ENCODE assay signal across 8 cellular contexts in the genomic region with DNA sequence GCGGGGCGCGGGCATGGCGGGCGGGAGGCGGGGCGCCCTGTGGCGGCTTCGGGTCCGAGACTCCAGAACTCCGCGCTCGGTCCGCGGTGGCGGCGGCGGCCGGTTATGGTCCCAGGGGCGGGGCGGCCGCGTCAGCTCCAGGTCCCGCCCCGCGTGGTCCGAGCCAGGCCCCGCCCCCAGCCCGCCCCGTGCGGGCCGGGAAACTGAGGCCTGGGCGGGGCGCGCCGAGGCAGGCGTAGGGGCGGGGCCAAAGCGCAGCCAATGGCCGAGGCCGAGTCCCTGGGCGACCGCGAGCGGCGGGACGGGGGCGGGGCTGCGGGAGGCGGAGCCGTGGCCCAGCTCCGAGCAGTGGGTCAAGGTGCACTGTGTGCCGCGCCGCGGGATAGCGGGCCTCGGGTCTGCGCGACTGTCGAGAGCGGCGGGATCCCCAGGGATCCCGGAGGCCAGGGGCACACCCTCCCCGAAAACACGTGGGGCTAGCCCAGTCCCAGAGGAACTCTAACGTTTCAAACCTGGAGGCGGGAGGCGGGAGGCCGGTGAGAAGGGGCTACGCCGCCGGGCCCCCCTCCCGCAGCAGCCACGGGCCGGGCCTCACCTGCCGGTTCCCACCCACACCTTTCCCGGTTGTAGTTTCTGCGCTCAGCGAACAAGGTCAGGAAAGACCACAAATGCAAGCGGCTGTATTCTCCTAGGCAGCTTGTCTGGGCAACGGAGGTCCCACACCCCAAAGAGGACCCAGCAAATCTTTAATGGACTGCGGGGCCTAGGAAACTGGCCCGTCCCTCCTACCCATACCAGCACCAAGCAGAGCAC. TPM values are rescaled to one million over a fixed set of nuclear protein-coding genes. Genes with fewer than 3 reads are reported as not detected.
A peak's percentile ranks its signal among the peaks of the same experiment; 100 is the strongest.
DNase-seq lines count a peak whose midpoint lies in the region; ATAC-seq and TF ChIP-seq lines count a peak whose summit lies in the region.

A gene (minus strand): TSS at position 78 of the 813 bp plus-strand sequence. CDS start 63 bp downstream, at position 15.

- no peaks in the 10 kb centered on the region for H3K27me3 Mint-ChIP-seq in type B pancreatic cell

- ATAC-seq in HG02610 (IDR thresholded peaks at IDR 0.05; ENCODE audit: unreplicated experiment): peak; percentile 63
- peak; percentile 87 to 94 (median 90) for ATAC-seq in heart right ventricle

- H3K36me3 ChIP-seq in adrenal gland (replicated peaks in 1 of 2) (peaks cover 0 to 5% of the 10 kb centered on the region in 2 donors), heart right ventricle (peaks cover 0 to 11% (median 0%) of the 10 kb centered on the region in 9 donors)

- H3K4me3 ChIP-seq in adrenal gland (peak within 1 kb of the TSS; percentile 31 to 94 (median 82)), heart right ventricle (peak within 1 kb of the TSS; percentile 66 to 96 (median 89))

- no peaks in the 10 kb centered on the region for H3K27me3 ChIP-seq in adrenal gland
- H3K27me3 ChIP-seq in heart right ventricle: no peaks in the 10 kb centered on the region

- TF ChIP-seq POLR2A in GM10847 (IDR thresholded peaks at IDR 0.05; ENCODE audit: extremely low read depth, insufficient read length) (peak; percentile 6), adrenal gland (IDR thresholded peaks at IDR 0.05) (peak in 1 of 2 donors; percentile 76)

- 1 to 2% (median 1%) methylated on average over 6 to 84 of the region's 84 CpGs for WGBS in adrenal gland, 4 donors
- 0 to 1% methylated on average over 46 to 79 of the region's 84 CpGs for WGBS in heart right ventricle, 2 donors

- peaks cover 24 to 33% of the 10 kb centered on the region in 2 donors for H3K4me1 ChIP-seq in adrenal gland (replicated peaks in 1 of 2)
- peaks cover 16 to 51% (median 37%) of the 10 kb centered on the region in 9 donors for H3K4me1 ChIP-seq in heart right ventricle

- H3K27ac Mint-ChIP-seq in type B pancreatic cell: peak within 1 kb of the TSS; percentile 96

- peak within 1 kb of the TSS; percentile 90 for H3K4me3 Mint-ChIP-seq in type B pancreatic cell

- TF ChIP-seq CTCF in adrenal gland (IDR thresholded peaks at IDR 0.05) (no peak), heart right ventricle (IDR thresholded peaks at IDR 0.05) (no peak), type B pancreatic cell (conservative IDR thresholded peaks at IDR 0.05) (no peak)

- H3K27ac ChIP-seq in adrenal gland (peak within 1 kb of the TSS; percentile 52 to 97 (median 85)), heart right ventricle (peak within 1 kb of the TSS; percentile 77 to 93 (median 88))

- DNase-seq in NCI-H1092 treated with DMSO at 0.1 percent for 48 hours (lab: John Stamatoyannopoulos, UW) (peak; percentile 56), adrenal gland (peak; percentile 91 to 97 (median 94)), heart right ventricle (peak; percentile 90 to 95), posterior vena cava (ENCODE audit: low spot score) (peak; percentile 96), type B pancreatic cell (ENCODE audit: extremely low spot score, unreplicated experiment) (peak; percentile 94)

- intact Hi-C loops in T-helper 1 cell treated with Interleukin-12 subunit alpha and Interleukin-12 subunit beta and Interleukin-4 antibody, amounts not matched to agents 30 ng/mL and 1 ng/mL, for 36 hours (cut with micrococcal nuclease): loop anchor here (1.0 to 2.0 kb wide), 8 partner anchors 35 to 451 kb away; a partner anchor contains a TSS
- intact Hi-C loops in adrenal gland (cut with DNase I) (no loop called here), heart right ventricle (cut with DNase I) (loop anchor here in 3 of 10 donors (1.0 to 5.0 kb wide), 4 partner anchors 113 to 300 kb away; a partner anchor contains a TSS), posterior vena cava (cut with DNase I) (loop anchor here in 1 of 2 donors (5.0 kb wide), 1 partner anchor 1187 kb away; no protein-coding TSS in a partner anchor)

- peaks cover 12% of the 10 kb centered on the region for H3K4me1 Mint-ChIP-seq in type B pancreatic cell (ENCODE audit: unreplicated experiment)

- no peaks in the 10 kb centered on the region for H3K36me3 Mint-ChIP-seq in type B pancreatic cell

- H3K9me3 Mint-ChIP-seq in type B pancreatic cell: no peaks in the 10 kb centered on the region

- H3K9me3 ChIP-seq in adrenal gland (replicated peaks in 1 of 3) (no peaks in the 10 kb centered on the region), heart right ventricle (no peaks in the 10 kb centered on the region)

RNA-seq across cellular contexts. Expression of the gene that starts here (rescaled TPM):
- total RNA-seq in T-helper 1 cell treated with Interleukin-12 subunit alpha and Interleukin-12 subunit beta and Interleukin-4 antibody, amounts not matched to agents 30 ng/mL and 1 ng/mL, for 36 hours: 29.2 and 32.0 TPM in 2 replicates
- total RNA-seq in adrenal gland (100 to 1,000 TPM in 6 of 8 donors, 10 to 100 TPM in 2; 99.0 to 170 (median 128) TPM), heart right ventricle (10 to 100 TPM; 14.8 to 29.1 (median 19.9) TPM), posterior vena cava (10 to 100 TPM; 46.2 to 47.8 TPM), type B pancreatic cell (ENCODE audit: low replicate concordance) (83.2 and 94.4 TPM in 2 replicates)
- polyA plus RNA-seq in adrenal gland (10 to 100 TPM; 59.2 to 89.9 (median 71.1) TPM), heart right ventricle (10 to 100 TPM; 23.1 to 31.9 TPM)

Comparison
In these comparisons a context has a peak if more than half of its experiments do, and no peak if none do; other contexts are left out.
1. Peak in every context shown above with its lines: DNase-seq, ATAC-seq, H3K4me3 ChIP-seq and H3K27ac ChIP-seq.